In the genomic region with DNA sequence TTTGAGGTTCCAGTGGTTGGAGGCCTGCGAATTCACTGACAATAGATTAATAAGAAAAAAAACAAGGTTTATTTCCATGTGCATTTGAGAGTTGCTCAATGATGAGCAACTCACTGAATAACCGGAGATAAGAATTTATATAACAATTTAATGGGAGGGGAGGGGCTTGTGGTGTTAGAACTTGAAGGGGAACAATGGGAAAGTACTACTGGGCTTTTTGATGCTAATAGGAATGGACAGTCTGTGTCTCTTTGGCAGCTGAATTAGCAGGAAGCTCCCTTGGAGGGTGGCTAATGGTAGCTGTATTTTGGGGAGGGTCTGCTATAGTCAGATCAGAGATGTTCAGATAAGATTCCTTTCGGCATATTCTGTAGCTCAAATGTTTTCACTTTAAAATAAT, we compare ENCODE assay signal across 29 cellular contexts.
"Had no signal": no experiment of that assay in that cellular context is flagged by ENCODE, and none has a peak within 500 bp of the region (broad histone marks: within the 10 kb centered on the region; RNA-seq: fewer than 3 reads in every experiment).

No MANE protein-coding gene starts in this region.

- H3K27ac ChIP-seq: ascending aorta, breast epithelium, cardiac muscle cell, colonic mucosa, esophagus muscularis mucosa had no signal

- DNase-seq: activated CD4-positive, alpha-beta memory T cell treated with anti-CD3 and anti-CD28 coated beads, Interleukin-2, amount 10 ng/mL, durations not matched to agents 7 days and 5 days; activated CD4-positive, alpha-beta T cell treated with anti-CD3 and anti-CD28 coated beads for 36 hours; activated CD4-positive, alpha-beta T cell treated with anti-CD3 and anti-CD28 coated beads, Interleukin-2, amount 10 ng/mL, durations not matched to agents 24 days and 14 days; activated CD4-positive, CD25-positive, alpha-beta regulatory T cell; activated CD4-positive, CD25-positive, alpha-beta regulatory T cell treated with anti-CD3 and anti-CD28 coated beads, Interleukin-2, amount 50 U/mL, for 72 hours; activated CD8-positive, alpha-beta memory T cell treated with anti-CD3 and anti-CD28 coated beads, Interleukin-2, amount 50 U/mL, for 48 hours; activated gamma-delta T cell; activated naive CD4-positive, alpha-beta T cell; activated naive CD4-positive, alpha-beta T cell treated with anti-CD3 and anti-CD28 coated beads, Interleukin-2, amount 10 ng/mL, durations not matched to agents 7 days and 5 days; activated naive CD8-positive, alpha-beta T cell treated with anti-CD3 and anti-CD28 coated beads, Interleukin-2, amount 10 ng/mL, durations not matched to agents 7 days and 5 days; activated T-cell treated with anti-CD3 and anti-CD28 coated beads for 4 hours; activated T-cell treated with anti-CD3 and anti-CD28 coated beads, Interleukin-2, amount 50 U/mL, for 24 hours; activated T-cell treated with anti-CD3 and anti-CD28 coated beads, Interleukin-2, amount 50 U/mL, for 72 hours; central memory CD4-positive, alpha-beta T cell; cerebellar nuclear complex; colonic mucosa; effector memory CD4-positive, alpha-beta T cell; endodermal cell; erythroblast; foreskin melanocyte; head of caudate nucleus; hippocampal formation; T-helper 17 cell; T1000 had no signal

- H3K4me3 ChIP-seq: ascending aorta, breast epithelium, cardiac muscle cell, colonic mucosa, esophagus muscularis mucosa had no signal

- H3K9me3 ChIP-seq: ascending aorta, breast epithelium, colonic mucosa, esophagus muscularis mucosa had no signal

- ATAC-seq: activated CD4-positive, alpha-beta T cell treated with anti-CD3 and anti-CD28 coated beads for 36 hours; activated naive CD4-positive, alpha-beta T cell treated with anti-CD3 and anti-CD28 coated beads, Interleukin-2, amount 50 U/mL, for 72 hours; activated T-cell treated with anti-CD3 and anti-CD28 coated beads, Interleukin-2, amount 50 U/mL, for 72 hours; T-helper 17 cell had no signal

- H3K27me3 ChIP-seq: ascending aorta, breast epithelium, cardiac muscle cell, colonic mucosa, esophagus muscularis mucosa had no signal

- H3K4me1 ChIP-seq: ascending aorta, breast epithelium, colonic mucosa, esophagus muscularis mucosa had no signal

- H3K36me3 ChIP-seq: ascending aorta, breast epithelium, cardiac muscle cell, colonic mucosa, esophagus muscularis mucosa had no signal
